ENCODE assay signal across 14 cellular contexts in the genomic region with DNA sequence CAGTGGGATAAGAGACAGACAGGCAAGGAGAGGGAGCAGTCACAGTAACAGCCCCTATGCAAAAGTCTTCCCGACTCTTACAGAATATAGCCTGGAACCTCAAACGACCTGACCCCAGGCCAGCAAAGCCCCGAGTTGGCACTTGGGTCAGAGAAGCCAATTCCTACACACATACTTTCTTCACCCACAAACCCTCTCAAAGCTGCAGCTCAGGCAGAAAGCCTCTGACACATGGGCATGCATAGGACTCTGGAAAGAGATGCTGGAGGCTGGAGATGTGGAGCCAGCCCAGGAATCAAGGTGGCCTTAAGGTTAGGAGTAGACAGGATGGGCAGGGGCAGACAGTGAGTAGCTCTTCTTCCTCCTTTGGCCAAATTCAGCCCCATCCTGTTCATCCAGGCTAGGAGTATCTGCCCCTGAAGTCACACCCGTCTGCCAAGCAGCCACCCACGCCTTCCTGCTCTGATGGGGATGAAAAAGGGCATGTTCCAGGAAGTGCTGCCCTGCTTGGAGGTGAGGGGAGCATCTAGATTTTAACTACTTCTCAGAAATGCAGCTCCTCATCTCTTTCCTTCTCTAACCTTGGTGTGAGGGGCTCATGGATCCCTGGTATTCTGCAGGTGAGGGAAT. TPM values are rescaled to one million over a fixed set of nuclear protein-coding genes. Genes with fewer than 3 reads are reported as not detected.
DNase-seq lines count a peak whose midpoint lies in the region; ATAC-seq, FAIRE-seq and TF ChIP-seq lines count a peak whose summit lies in the region.
"Had no signal": no experiment of that assay in that cellular context is flagged by ENCODE, and none has a peak within 500 bp of the region (broad histone marks: within the 10 kb centered on the region; RNA-seq: fewer than 3 reads in every experiment).

No MANE protein-coding gene starts in this region.

- H3K9me3 Mint-ChIP-seq in chondrocyte (ENCODE audit: low read depth) = no peaks in the 10 kb centered on the region

- no peak overlapping the region for H3K4me3 Mint-ChIP-seq in chondrocyte (ENCODE audit: unreplicated experiment)

- CTCF ChIA-PET in HEK293 (lab: Yijun Ruan, JAX) = interaction anchor here (0.5 to 3.4 kb wide), 5 partner anchors 14 to 776 kb away, joined by 3 to 18 read pairs (median 4); no protein-coding TSS in a partner anchor

- H3K4me3 ChIP-seq in HEK293 (ENCODE audit: low read depth, low read length) = no peak overlapping the region
- no peak overlapping the region for H3K4me3 ChIP-seq in bronchial epithelial cell (ENCODE audit: low read depth, low read length)
- H3K4me3 ChIP-seq in esophagus squamous epithelium = no peak overlapping the region
- H3K4me3 ChIP-seq in psoas muscle = no peak overlapping the region
- H3K4me3 ChIP-seq: lower lobe of right lung, PC-9 had no signal

- no peaks in the 10 kb centered on the region for H3K27me3 Mint-ChIP-seq in chondrocyte (ENCODE audit: low read depth)

- DNase-seq in activated CD4-positive, alpha-beta T cell treated with anti-CD3 and anti-CD28 coated beads, Interleukin-2, amount 50 U/mL, for 4 hours = peak; percentile 26 to 32
- DNase-seq in bronchial epithelial cell (ENCODE audit: low read depth) (peak; percentile 60), chondrocyte (ENCODE audit: low spot score) (no peak), esophagus squamous epithelium (lab: John Stamatoyannopoulos, UW) (no peak), NCI-H226 (no peak), psoas muscle (no peak)
- DNase-seq in stimulated activated CD8-positive, alpha-beta memory T cell treated with anti-CD3 and anti-CD28 coated beads, Interleukin-15, amount 100 ng/mL, for 48 hours (ENCODE audit: low read depth in 2 of 2) = peak; percentile 39 to 49
- DNase-seq: DMS79 treated with DMSO at 0.1 percent for 48 hours, foreskin keratinocyte, lower lobe of right lung, NCI-H1417 treated with DMSO at 0.1 percent for 48 hours, PC-9, retina had no signal

- no peak for TF ChIP-seq CTCF in HEK293 (tag by site-specific recombination; IDR thresholded peaks at IDR 0.05)
- no peak for TF ChIP-seq CTCF in bronchial epithelial cell (IDR thresholded peaks at IDR 0.05; ENCODE audit: insufficient read depth, low read length, severe bottlenecking)
- no peak for TF ChIP-seq CTCF in chondrocyte (IDR thresholded peaks at IDR 0.05)
- TF ChIP-seq CTCF in esophagus squamous epithelium (IDR thresholded peaks at IDR 0.05) = no peak
- TF ChIP-seq CTCF in psoas muscle (IDR thresholded peaks at IDR 0.05) = no peak

- H3K4me1 ChIP-seq in HEK293 (ENCODE audit: control insufficient read depth, insufficient read depth, low read length) = peaks cover 6% of the 10 kb centered on the region; the same call in 1 of the 2 replicates
- H3K4me1 ChIP-seq in esophagus squamous epithelium = peaks cover 4 to 46% (median 24%) of the 10 kb centered on the region in 3 donors
- peaks cover 51% of the 10 kb centered on the region for H3K4me1 ChIP-seq in psoas muscle

- no peak for ATAC-seq in psoas muscle
- ATAC-seq: foreskin keratinocyte had no signal

- intact Hi-C loops in esophagus squamous epithelium (cut with DNase I) (no loop called here), psoas muscle (cut with DNase I) (loop anchor here in 1 of 2 donors (5.0 kb wide), 1 partner anchor 172 kb away; no protein-coding TSS in a partner anchor)

- H3K27ac Mint-ChIP-seq in chondrocyte (ENCODE audit: unreplicated experiment) = no peak overlapping the region

- H3K9me3 ChIP-seq in HEK293 (ENCODE audit: control insufficient read depth, insufficient read depth, low read depth, low read length) (no peaks in the 10 kb centered on the region), esophagus squamous epithelium (no peaks in the 10 kb centered on the region), psoas muscle (no peaks in the 10 kb centered on the region)
- H3K9me3 ChIP-seq: lower lobe of right lung had no signal

- H3K36me3 ChIP-seq in HEK293 (ENCODE audit: control insufficient read depth in 2 of 2, insufficient read depth in 1 of 2, low read length in 2 of 2) (peaks cover 3 to 57% of the 10 kb centered on the region in 2 experiments; a peak in 2 of 3 replicates), bronchial epithelial cell (ENCODE audit: control insufficient read depth, insufficient read depth, low read length) (peaks cover 8% of the 10 kb centered on the region), esophagus squamous epithelium (peaks cover 0 to 19% (median 0%) of the 10 kb centered on the region in 3 donors), psoas muscle (ENCODE audit: insufficient read depth in 1 of 2, low read depth in 1 of 2) (peaks cover 0 to 25% of the 10 kb centered on the region in 2 donors)

- WGBS in esophagus squamous epithelium, 2 donors = 21 to 44% methylated on average over 2 to 4 of the region's 5 CpGs
- 49 to 56% (median 50%) methylated on average over 5 of the region's 5 CpGs for WGBS in psoas muscle, 3 donors

- TF ChIP-seq POLR2A in esophagus squamous epithelium (IDR thresholded peaks at IDR 0.05) = no peak

- POLR2A ChIA-PET in HEK293 (lab: Yijun Ruan, JAX) = interaction anchor here (0.5 to 0.6 kb wide), 2 partner anchors 19 kb away, joined by 4 to 12 read pairs; no protein-coding TSS in a partner anchor

- no peak for FAIRE-seq in bronchial epithelial cell (lab: Jason Lieb, UNC)

- no peak overlapping the region for H3K27ac ChIP-seq in HEK293 (ENCODE audit: extremely low read depth, low read depth, low read length)
- H3K27ac ChIP-seq in esophagus squamous epithelium = no peak overlapping the region
- H3K27ac ChIP-seq in psoas muscle = no peak overlapping the region
- H3K27ac ChIP-seq: foreskin keratinocyte, lower lobe of right lung, PC-9 had no signal

- H3K36me3 Mint-ChIP-seq in chondrocyte (ENCODE audit: low read depth) = peaks cover 8% of the 10 kb centered on the region

- peaks cover 21% of the 10 kb centered on the region for H3K4me1 Mint-ChIP-seq in chondrocyte (ENCODE audit: low read depth)

- H3K27me3 ChIP-seq in bronchial epithelial cell (ENCODE audit: control insufficient read depth, insufficient read depth, low read length) (no peaks in the 10 kb centered on the region), esophagus squamous epithelium (no peaks in the 10 kb centered on the region), psoas muscle (ENCODE audit: insufficient read depth in 3 of 3, low read length in 2 of 3) (no peaks in the 10 kb centered on the region)
- H3K27me3 ChIP-seq: foreskin keratinocyte had no signal

TF ChIP-seq in HEK293, 187 proteins besides CTCF, POLR2A, EP300 and RAD21:
- TF ChIP-seq ZNF580 (tag by site-specific recombination; IDR thresholded peaks at IDR 0.05) (no peak), EGR2 (tag by site-specific recombination; IDR thresholded peaks at IDR 0.05; ENCODE audit: low read depth) (0 out of 2 replicates have a peak, but pooled peaks have one; percentile 15), ZBTB20 (tag by site-specific recombination; IDR thresholded peaks at IDR 0.05) (no peak), ZNF266 (tag by site-specific recombination; IDR thresholded peaks at IDR 0.05; ENCODE audit: low read depth) (no peak), ZFHX2 (tag by site-specific recombination; conservative IDR thresholded peaks at IDR 0.05) (peak; percentile 68)
- TF ChIP-seq, protein P1, sequence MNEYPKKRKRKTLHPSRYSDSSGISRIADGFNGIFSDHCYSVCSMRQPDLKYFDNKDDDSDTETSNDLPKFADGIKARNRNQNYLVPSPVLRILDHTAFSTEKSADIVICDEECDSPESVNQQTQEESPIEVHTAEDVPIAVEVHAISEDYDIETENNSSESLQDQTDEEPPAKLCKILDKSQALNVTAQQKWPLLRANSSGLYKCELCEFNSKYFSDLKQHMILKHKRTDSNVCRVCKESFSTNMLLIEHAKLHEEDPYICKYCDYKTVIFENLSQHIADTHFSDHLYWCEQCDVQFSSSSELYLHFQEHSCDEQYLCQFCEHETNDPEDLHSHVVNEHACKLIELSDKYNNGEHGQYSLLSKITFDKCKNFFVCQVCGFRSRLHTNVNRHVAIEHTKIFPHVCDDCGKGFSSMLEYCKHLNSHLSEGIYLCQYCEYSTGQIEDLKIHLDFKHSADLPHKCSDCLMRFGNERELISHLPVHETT (tag by site-specific recombination; IDR thresholded peaks at IDR 0.05) = no peak

RNA-seq across cellular contexts. Expression of gene SLC41A1, which starts 7.8 kb away (rescaled TPM):
- total RNA-seq in bronchial epithelial cell (6.6 and 8.6 TPM in 2 replicates), chondrocyte (21.8 to 23.6 TPM (median 23.5 TPM) in 3 replicates), esophagus squamous epithelium (10 to 100 TPM in 2 of 4 donors, 1 to 10 TPM in 2; 5.2 to 14.1 (median 8.3) TPM), psoas muscle (10 to 100 TPM; 54.1 to 87.7 (median 67.4) TPM)
- polyA plus RNA-seq in psoas muscle = 10 to 100 TPM; 19.8 to 42.9 (median 25.7) TPM

RNA-seq across cellular contexts. Expression of gene RAB29, which starts 29.9 kb away (rescaled TPM):
- total RNA-seq in bronchial epithelial cell = 14.3 and 18.7 TPM in 2 replicates
- 17.6 to 27.4 TPM (median 25.5 TPM) in 3 replicates for total RNA-seq in chondrocyte
- 10 to 100 TPM in 1 of 4 donors, 1 to 10 TPM in 3; 3.0 to 19.3 (median 7.0) TPM for total RNA-seq in esophagus squamous epithelium
- total RNA-seq in psoas muscle = 1 to 10 TPM; 5.9 to 8.3 (median 6.4) TPM
- 10 to 100 TPM in 1 of 3 donors, 1 to 10 TPM in 2; 5.3 to 20.5 (median 5.5) TPM for polyA plus RNA-seq in psoas muscle

RNA-seq across cellular contexts. Expression of gene PM20D1, which starts 44.7 kb away (rescaled TPM):
- not detected in 2 replicates for total RNA-seq in bronchial epithelial cell
- not detected in 3 replicates for total RNA-seq in chondrocyte
- under 1 TPM in 1 of 4 donors, not detected in 3; 0.57 TPM for total RNA-seq in esophagus squamous epithelium
- under 1 TPM in 3 of 4 donors, not detected in 1; 0.16 to 0.32 (median 0.23) TPM for total RNA-seq in psoas muscle
- under 1 TPM in 2 of 3 donors, not detected in 1; 0.05 to 0.23 TPM for polyA plus RNA-seq in psoas muscle
- total RNA-seq: foreskin keratinocyte, PC-9 had no signal
- polyA plus RNA-seq: foreskin keratinocyte had no signal

RNA-seq across cellular contexts. Expression of gene NUCKS1, which starts 55.2 kb away (rescaled TPM):
- total RNA-seq in bronchial epithelial cell = 72.1 and 91.1 TPM in 2 replicates
- total RNA-seq in chondrocyte = 189 to 223 TPM (median 203 TPM) in 3 replicates
- total RNA-seq in esophagus squamous epithelium = 10 to 100 TPM; 32.4 to 73.4 (median 60.9) TPM
- total RNA-seq in psoas muscle = 100 to 1,000 TPM; 140 to 174 (median 151) TPM
- polyA plus RNA-seq in psoas muscle = 10 to 100 TPM; 28.3 to 53.2 (median 35.3) TPM

Comparison
In these comparisons a context has a peak if more than half of its experiments do, and no peak if none do; other contexts are left out.
1. DNase-seq: peak in activated CD4-positive, alpha-beta T cell treated with anti-CD3 and anti-CD28 coated beads, Interleukin-2, amount 50 U/mL, for 4 hours (2 of 2), bronchial epithelial cell (single experiment) and stimulated activated CD8-positive, alpha-beta memory T cell treated with anti-CD3 and anti-CD28 coated beads, Interleukin-15, amount 100 ng/mL, for 48 hours (2 of 2); none in chondrocyte (single experiment), esophagus squamous epithelium (single experiment), NCI-H226 (single experiment) and psoas muscle (0 of 2).